In genomic region chr4:77861500-77861899, GRCh38 we compare ENCODE assay signal across 8 cellular contexts. TPM values are rescaled to one million over a fixed set of nuclear protein-coding genes. Genes with fewer than 3 reads are reported as not detected.
A peak's percentile ranks its signal among the peaks of the same experiment; 100 is the strongest.
DNase-seq lines count a peak whose midpoint lies in the region; ATAC-seq and TF ChIP-seq lines count a peak whose summit lies in the region.

No MANE protein-coding gene starts in this region.

- peaks cover 5% of the 10 kb centered on the region for H3K79me2 ChIP-seq in mesendoderm (ENCODE audit: control insufficient read depth, insufficient read depth, low read length)

- H3K56ac ChIP-seq in mesendoderm (ENCODE audit: low read length): no peak overlapping the region

- peak overlapping the region in 4 of 5 donors; percentile 92 to 99 (median 98) for H3K27ac ChIP-seq in adrenal gland
- H3K27ac ChIP-seq in mesendoderm (ENCODE audit: low read depth, low read length): no peak overlapping the region

- intact Hi-C loops in adrenal gland (cut with DNase I): loop anchor here in 1 of 2 donors (10.0 kb wide), 1 partner anchor 47 kb away; the partner anchor contains the start of gene CNOT6L

- H2BK120ac ChIP-seq in mesendoderm (ENCODE audit: low read depth, low read length): no peak overlapping the region

- H3K23ac ChIP-seq in mesendoderm (ENCODE audit: low read length): no peak overlapping the region

- H4K5ac ChIP-seq in mesendoderm (ENCODE audit: low read length): no peak overlapping the region

- no peak overlapping the region for H3K18ac ChIP-seq in mesendoderm (ENCODE audit: low read length)

- H2AK5ac ChIP-seq in mesendoderm (ENCODE audit: low read length): no peak overlapping the region

- WGBS in adrenal gland, 4 donors: 76 to 87% (median 84%) methylated on average over 1 of the region's 1 CpG
- WGBS in mesendoderm (ENCODE audit: extremely low coverage, insufficient coverage, low lambda C conversion rate): no CpG with 5 or more reads among the region's 1 CpG

- no peak overlapping the region for H2BK15ac ChIP-seq in mesendoderm (replicated peaks; ENCODE audit: low read depth)

- H3K4me3 ChIP-seq in adrenal gland: peak overlapping the region in 2 of 4 donors; percentile 20 to 62
- no peak overlapping the region for H3K4me3 ChIP-seq in mesendoderm (ENCODE audit: low read length)

- no peak overlapping the region for H2BK5ac ChIP-seq in mesendoderm (ENCODE audit: low read length)

- no peak for TF ChIP-seq CTCF in adrenal gland (IDR thresholded peaks at IDR 0.05)

- no peak overlapping the region for H3K4me2 ChIP-seq in mesendoderm (ENCODE audit: low read length)

- H3K79me1 ChIP-seq in mesendoderm (ENCODE audit: low read length): peaks cover 4% of the 10 kb centered on the region

- H3K4ac ChIP-seq in mesendoderm (ENCODE audit: low read depth, low read length): no peak overlapping the region

- TF ChIP-seq POLR2A in adrenal gland (IDR thresholded peaks at IDR 0.05): no peak

- peak; percentile 13 for DNase-seq in stimulated activated naive CD4-positive, alpha-beta T cell treated with Interleukin-2 at 50 U/mL for 16 hours (lab: John Stamatoyannopoulos, UW)
- DNase-seq in stimulated activated naive CD4-positive, alpha-beta T cell (lab: John Stamatoyannopoulos, UW): no peak
- DNase-seq in adrenal gland (no peak), mesendoderm (peak; percentile 4), SW 1271 (lab: John Stamatoyannopoulos, UW) (no peak), inferior parietal cortex (ENCODE audit: extremely low spot score) (no peak)

- H3K9ac ChIP-seq in mesendoderm (ENCODE audit: low read length): no peak overlapping the region

- no peaks in the 10 kb centered on the region for H3K27me3 ChIP-seq in adrenal gland
- no peaks in the 10 kb centered on the region for H3K27me3 ChIP-seq in mesendoderm (ENCODE audit: insufficient read depth, low read length, poor library complexity)

- no peaks in the 10 kb centered on the region for H3K9me3 ChIP-seq in adrenal gland (replicated peaks in 1 of 3)

- no peak overlapping the region for H4K8ac ChIP-seq in mesendoderm (ENCODE audit: low read depth, low read length)

- H3K4me1 ChIP-seq in adrenal gland (replicated peaks in 1 of 2) (peaks cover 0 to 17% of the 10 kb centered on the region in 2 donors), mesendoderm (ENCODE audit: control insufficient read depth, low read depth, low read length) (no peaks in the 10 kb centered on the region)

- no peaks in the 10 kb centered on the region for H3K36me3 ChIP-seq in adrenal gland (replicated peaks in 1 of 2)
- no peaks in the 10 kb centered on the region for H3K36me3 ChIP-seq in mesendoderm (ENCODE audit: control insufficient read depth, insufficient read depth, low read length)

- ATAC-seq in HG02571 (IDR thresholded peaks at IDR 0.05; ENCODE audit: unreplicated experiment): no peak
- ATAC-seq in HG03460 (IDR thresholded peaks at IDR 0.05; ENCODE audit: unreplicated experiment): no peak

RNA-seq across cellular contexts. Expression of gene MRPL1, which starts 1.1 kb away (rescaled TPM):
- total RNA-seq in adrenal gland: 10 to 100 TPM; 14.3 to 35.1 (median 24.6) TPM
- 10 to 100 TPM; 36.7 to 49.4 (median 42.4) TPM for polyA plus RNA-seq in adrenal gland
- polyA plus RNA-seq in mesendoderm (2013, experiment 1 of 2): 100 TPM
- polyA plus RNA-seq in mesendoderm (2013, experiment 2 of 2): 103 TPM

RNA-seq across cellular contexts. Expression of gene CNOT6L, which starts 42.3 kb away (rescaled TPM):
- 10 to 100 TPM; 12.1 to 50.9 (median 42.1) TPM for total RNA-seq in adrenal gland
- polyA plus RNA-seq in adrenal gland: 10 to 100 TPM in 1 of 3 donors, 1 to 10 TPM in 2; 4.0 to 20.2 (median 4.8) TPM
- polyA plus RNA-seq in mesendoderm (2013, experiment 1 of 2): 5.1 TPM
- 5.0 TPM for polyA plus RNA-seq in mesendoderm (2013, experiment 2 of 2)

Comparison
In these comparisons a context has a peak if more than half of its experiments do, and no peak if none do; other contexts are left out.
1. DNase-seq: peak in stimulated activated naive CD4-positive, alpha-beta T cell treated with Interleukin-2 at 50 U/mL for 16 hours (single experiment) and mesendoderm (single experiment); none in stimulated activated naive CD4-positive, alpha-beta T cell (0 of 6), adrenal gland (0 of 7), SW 1271 (0 of 2) and inferior parietal cortex (single experiment).